22 cellular contexts compared by ENCODE assay signal in genomic region chr4:145580906-145581305, GRCh38.
"Had no signal": no experiment of that assay in that cellular context is flagged by ENCODE, and none has a peak within 500 bp of the region (broad histone marks: within the 10 kb centered on the region; RNA-seq: fewer than 3 reads in every experiment).

No MANE protein-coding gene starts in this region.

- H3K36me3 Mint-ChIP-seq: activated CD4-positive, alpha-beta memory T cell treated with anti-CD3 and anti-CD28 coated beads for 36 hours; activated CD8-positive, alpha-beta memory T cell treated with anti-CD3 and anti-CD28 coated beads, Interleukin-2, amount 10 ng/mL, durations not matched to agents 7 days and 5 days; activated naive CD4-positive, alpha-beta T cell treated with anti-CD3 and anti-CD28 coated beads, Interleukin-2, amount 50 U/mL, for 24 hours; naive thymus-derived CD4-positive, alpha-beta T cell had no signal

- H3K27me3 ChIP-seq: gastrocnemius medialis, heart left ventricle, tibial nerve had no signal

- H3K27ac ChIP-seq: gastrocnemius medialis, heart left ventricle, parathyroid adenoma, skin epidermis, tibial nerve had no signal

- H3K4me1 Mint-ChIP-seq: activated CD4-positive, alpha-beta T cell treated with anti-CD3 and anti-CD28 coated beads for 36 hours; activated CD8-positive, alpha-beta memory T cell treated with anti-CD3 and anti-CD28 coated beads, Interleukin-2, amount 10 ng/mL, durations not matched to agents 7 days and 5 days; activated naive CD4-positive, alpha-beta T cell treated with anti-CD3 and anti-CD28 coated beads, Interleukin-2, amount 50 U/mL, for 24 hours; naive thymus-derived CD4-positive, alpha-beta T cell had no signal

- H3K36me3 ChIP-seq: gastrocnemius medialis, heart left ventricle, tibial nerve had no signal

- H3K9ac ChIP-seq: parathyroid adenoma had no signal

- H3K9me3 ChIP-seq: gastrocnemius medialis had no signal

- H3K4me3 ChIP-seq: gastrocnemius medialis, heart left ventricle, lung, skin epidermis, tibial nerve had no signal

- ATAC-seq: activated CD4-positive, alpha-beta T cell treated with anti-CD3 and anti-CD28 coated beads for 36 hours; activated CD8-positive, alpha-beta memory T cell treated with anti-CD3 and anti-CD28 coated beads, Interleukin-2, amount 10 ng/mL, durations not matched to agents 7 days and 5 days; activated T-cell treated with anti-CD3 and anti-CD28 coated beads, Interleukin-2, amount 50 U/mL, for 4 hours; gastrocnemius medialis; heart left ventricle; left cardiac atrium; naive thymus-derived CD4-positive, alpha-beta T cell had no signal

- H3K27ac Mint-ChIP-seq: activated CD4-positive, alpha-beta memory T cell treated with anti-CD3 and anti-CD28 coated beads for 36 hours; activated CD4-positive, alpha-beta T cell treated with anti-CD3 and anti-CD28 coated beads for 36 hours; activated CD8-positive, alpha-beta memory T cell treated with anti-CD3 and anti-CD28 coated beads, Interleukin-2, amount 10 ng/mL, durations not matched to agents 7 days and 5 days; activated naive CD4-positive, alpha-beta T cell treated with anti-CD3 and anti-CD28 coated beads, Interleukin-2, amount 50 U/mL, for 24 hours; dendritic cell treated with granulocyte-macrophage colony-stimulating factor and Interleukin-4, amounts not matched to agents 40 ng/mL and 50 ng/mL, for 4 days; naive thymus-derived CD4-positive, alpha-beta T cell; T-helper 1 cell treated with Interleukin-12 subunit alpha and Interleukin-12 subunit beta and Interleukin-4 antibody, amounts not matched to agents 30 μg/mL and 1 μg/mL, for 36 hours had no signal

- H3K9me3 Mint-ChIP-seq: activated naive CD4-positive, alpha-beta T cell treated with anti-CD3 and anti-CD28 coated beads, Interleukin-2, amount 50 U/mL, for 24 hours; activated T-cell treated with anti-CD3 and anti-CD28 coated beads, Interleukin-2, amount 50 U/mL, for 4 hours; dendritic cell treated with granulocyte-macrophage colony-stimulating factor and Interleukin-4, amounts not matched to agents 40 ng/mL and 50 ng/mL, for 4 days had no signal

- H2AFZ ChIP-seq: parathyroid adenoma had no signal

- H3K79me2 ChIP-seq: parathyroid adenoma had no signal

- H3K4me3 Mint-ChIP-seq: activated CD4-positive, alpha-beta memory T cell treated with anti-CD3 and anti-CD28 coated beads for 36 hours; activated CD4-positive, alpha-beta T cell treated with anti-CD3 and anti-CD28 coated beads for 36 hours; activated CD8-positive, alpha-beta memory T cell treated with anti-CD3 and anti-CD28 coated beads, Interleukin-2, amount 10 ng/mL, durations not matched to agents 7 days and 5 days; activated naive CD4-positive, alpha-beta T cell treated with anti-CD3 and anti-CD28 coated beads, Interleukin-2, amount 50 U/mL, for 24 hours; activated T-cell treated with anti-CD3 and anti-CD28 coated beads, Interleukin-2, amount 50 U/mL, for 4 hours; dendritic cell treated with granulocyte-macrophage colony-stimulating factor and Interleukin-4, amounts not matched to agents 40 ng/mL and 50 ng/mL, for 4 days; naive thymus-derived CD4-positive, alpha-beta T cell; T-helper 1 cell treated with Interleukin-12 subunit alpha and Interleukin-12 subunit beta and Interleukin-4 antibody, amounts not matched to agents 30 μg/mL and 1 μg/mL, for 36 hours had no signal

- DNase-seq: activated CD4-positive, alpha-beta memory T cell treated with anti-CD3 and anti-CD28 coated beads for 36 hours; activated CD4-positive, alpha-beta T cell treated with anti-CD3 and anti-CD28 coated beads for 36 hours; activated CD8-positive, alpha-beta memory T cell treated with anti-CD3 and anti-CD28 coated beads, Interleukin-2, amount 10 ng/mL, durations not matched to agents 7 days and 5 days; activated effector memory CD4-positive, alpha-beta T cell treated with anti-CD3 and anti-CD28 coated beads, Interleukin-2, amount 50 U/mL, for 16 hours; activated T-cell treated with anti-CD3 and anti-CD28 coated beads, Interleukin-2, amount 50 U/mL, for 4 hours; cerebellar nuclear complex; effector memory CD4-positive, alpha-beta T cell; gastrocnemius medialis; heart left ventricle; left cardiac atrium; naive thymus-derived CD4-positive, alpha-beta T cell; stimulated activated CD4-positive, alpha-beta T cell treated with anti-CD3 and anti-CD28 coated beads, Interleukin-15, amount 100 ng/mL, for 24 hours; stimulated activated CD4-positive, alpha-beta T cell treated with anti-CD3 and anti-CD28 coated beads, Interleukin-4, amount 100 ng/mL, for 24 hours; stimulated activated naive CD4-positive, alpha-beta T cell treated with Interleukin-2 at 50 U/mL for 16 hours; substantia nigra had no signal

- H3K4me1 ChIP-seq: gastrocnemius medialis, heart left ventricle, parathyroid adenoma, tibial nerve had no signal
